In the genomic region with DNA sequence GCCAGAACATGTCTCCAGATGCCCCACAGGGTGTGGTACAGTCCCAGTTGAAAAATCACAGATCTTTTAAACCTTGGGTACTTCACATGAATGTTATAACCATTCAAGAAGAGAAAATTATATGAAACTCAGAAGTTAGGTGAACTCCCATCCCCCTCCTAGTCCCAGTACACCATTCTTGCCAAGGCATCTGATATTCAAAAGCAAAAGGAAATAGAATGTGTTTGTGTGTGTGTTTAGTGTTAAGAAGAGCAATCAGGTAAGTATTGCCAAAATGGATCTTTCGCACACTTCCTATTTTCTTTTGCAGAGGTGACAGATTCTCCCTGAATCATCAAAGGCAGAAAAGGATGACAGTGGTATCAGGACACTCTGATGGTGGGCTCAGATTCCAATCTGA, we compare ENCODE assay signal across 37 cellular contexts. TPM values are rescaled to one million over a fixed set of nuclear protein-coding genes. Genes with fewer than 3 reads are reported as not detected.
"Had no signal": no experiment of that assay in that cellular context is flagged by ENCODE, and none has a peak within 500 bp of the region (broad histone marks: within the 10 kb centered on the region; RNA-seq: fewer than 3 reads in every experiment).

No MANE protein-coding gene starts in this region.

- ATAC-seq: activated CD8-positive, alpha-beta T cell treated with anti-CD3 and anti-CD28 coated beads for 36 hours; activated naive CD4-positive, alpha-beta T cell treated with anti-CD3 and anti-CD28 coated beads, Interleukin-2, amount 50 U/mL, for 72 hours; activated T-cell treated with anti-CD3 and anti-CD28 coated beads, Interleukin-2, amount 50 U/mL, for 4 hours; activated T-cell treated with anti-CD3 and anti-CD28 coated beads, Interleukin-2, amount 50 U/mL, for 72 hours; activated T-helper 17 cell treated with anti-CD3 and anti-CD28 coated beads, Interleukin-2, amount 50 U/mL, for 72 hours; body of pancreas had no signal

- H3K36me3 ChIP-seq: brain microvascular endothelial cell, breast epithelium had no signal

- FAIRE-seq: astrocyte, TTC549 had no signal

- H3K27me3 ChIP-seq: adrenal gland, body of pancreas, brain microvascular endothelial cell, breast epithelium had no signal

- H3K4me3 ChIP-seq: adrenal gland, body of pancreas, breast epithelium had no signal

- H3K9me3 ChIP-seq: adrenal gland, body of pancreas, breast epithelium had no signal

- DNase-seq: activated B cell treated with CpG ODN at 0.5 μM for 24 hours; activated CD4-positive, alpha-beta memory T cell treated with anti-CD3 and anti-CD28 coated beads for 36 hours; activated CD4-positive, alpha-beta T cell treated with anti-CD3 and anti-CD28 coated beads for 4 hours; activated CD4-positive, alpha-beta T cell treated with anti-CD3 and anti-CD28 coated beads, Interleukin-2, amount 10 ng/mL, durations not matched to agents 24 days and 14 days; activated CD4-positive, alpha-beta T cell treated with anti-CD3 and anti-CD28 coated beads, Interleukin-2, amount 50 U/mL, for 1 hour; activated CD4-positive, alpha-beta T cell treated with anti-CD3 and anti-CD28 coated beads, Interleukin-2, amount 50 U/mL, for 4 hours; activated CD4-positive, CD25-positive, alpha-beta regulatory T cell treated with anti-CD3 and anti-CD28 coated beads, Interleukin-2, amount 50 U/mL, for 72 hours; activated CD8-positive, alpha-beta memory T cell treated with anti-CD3 and anti-CD28 coated beads, Interleukin-2, amount 50 U/mL, for 4 hours; activated CD8-positive, alpha-beta T cell treated with anti-CD3 and anti-CD28 coated beads for 36 hours; activated effector memory CD4-positive, alpha-beta T cell treated with anti-CD3 and anti-CD28 coated beads, Interleukin-2, amount 50 U/mL, for 16 hours; activated gamma-delta T cell treated with Interleukin-2 at 50 U/mL for 16 hours; activated naive CD4-positive, alpha-beta T cell; activated naive CD4-positive, alpha-beta T cell treated with anti-CD3 and anti-CD28 coated beads for 36 hours; activated naive CD4-positive, alpha-beta T cell treated with anti-CD3 and anti-CD28 coated beads, Interleukin-2, amount 50 U/mL, for 16 hours; activated naive CD8-positive, alpha-beta T cell treated with anti-CD3 and anti-CD28 coated beads, Interleukin-2, amount 10 ng/mL, durations not matched to agents 7 days and 5 days; activated T-cell treated with anti-CD3 and anti-CD28 coated beads for 4 hours; activated T-cell treated with anti-CD3 and anti-CD28 coated beads, Interleukin-2, amount 50 U/mL, for 1 hour; activated T-cell treated with anti-CD3 and anti-CD28 coated beads, Interleukin-2, amount 50 U/mL, for 4 hours; activated T-cell treated with anti-CD3 and anti-CD28 coated beads, Interleukin-2, amount 50 U/mL, for 72 hours; adrenal gland; amniotic stem cell; aorta; body of pancreas; brain microvascular endothelial cell; central memory CD4-positive, alpha-beta T cell; T-helper 1 cell; T-helper 2 cell; T-helper 9 cell had no signal

- H3K27ac ChIP-seq: adrenal gland, body of pancreas, brain microvascular endothelial cell, breast epithelium, VCaP had no signal

- H3K4me1 ChIP-seq: adrenal gland, breast epithelium had no signal

RNA-seq across cellular contexts. Expression of gene LMOD3, which starts 44.1 kb away (rescaled TPM):
- total RNA-seq: activated B cell treated with CpG ODN at 0.5 μM for 24 hours; activated CD4-positive, alpha-beta memory T cell treated with anti-CD3 and anti-CD28 coated beads for 36 hours; activated CD4-positive, alpha-beta T cell treated with anti-CD3 and anti-CD28 coated beads, Interleukin-2, amount 10 ng/mL, durations not matched to agents 24 days and 14 days; activated CD8-positive, alpha-beta memory T cell treated with anti-CD3 and anti-CD28 coated beads for 36 hours; activated CD8-positive, alpha-beta T cell treated with anti-CD3 and anti-CD28 coated beads for 36 hours; activated naive CD4-positive, alpha-beta T cell treated with anti-CD3 and anti-CD28 coated beads for 36 hours; activated naive CD4-positive, alpha-beta T cell treated with anti-CD3 and anti-CD28 coated beads, Interleukin-2, amount 50 U/mL, for 72 hours; activated naive CD8-positive, alpha-beta T cell treated with anti-CD3 and anti-CD28 coated beads, Interleukin-2, amount 10 ng/mL, durations not matched to agents 7 days and 5 days; activated T-cell treated with anti-CD3 and anti-CD28 coated beads, Interleukin-2, amount 50 U/mL, for 4 hours; activated T-cell treated with anti-CD3 and anti-CD28 coated beads, Interleukin-2, amount 50 U/mL, for 72 hours; activated T-helper 1 cell treated with anti-CD3 and anti-CD28 coated beads, Interleukin-12 subunit alpha, Interleukin-12 subunit beta, Interleukin-2, Interleukin-4 antibody, amounts not matched to agents 30 ng/mL and 10 ng/mL and 1 ng/mL, durations not matched to agents 14 hours and 24 hours and 36 hours; activated T-helper 17 cell treated with anti-CD3 and anti-CD28 coated beads, Interleukin-2, amount 50 U/mL, for 72 hours; breast epithelium; cerebellum had no signal
- polyA plus RNA-seq: aorta had no signal
